8 cellular contexts compared by ENCODE assay signal in the genomic region with DNA sequence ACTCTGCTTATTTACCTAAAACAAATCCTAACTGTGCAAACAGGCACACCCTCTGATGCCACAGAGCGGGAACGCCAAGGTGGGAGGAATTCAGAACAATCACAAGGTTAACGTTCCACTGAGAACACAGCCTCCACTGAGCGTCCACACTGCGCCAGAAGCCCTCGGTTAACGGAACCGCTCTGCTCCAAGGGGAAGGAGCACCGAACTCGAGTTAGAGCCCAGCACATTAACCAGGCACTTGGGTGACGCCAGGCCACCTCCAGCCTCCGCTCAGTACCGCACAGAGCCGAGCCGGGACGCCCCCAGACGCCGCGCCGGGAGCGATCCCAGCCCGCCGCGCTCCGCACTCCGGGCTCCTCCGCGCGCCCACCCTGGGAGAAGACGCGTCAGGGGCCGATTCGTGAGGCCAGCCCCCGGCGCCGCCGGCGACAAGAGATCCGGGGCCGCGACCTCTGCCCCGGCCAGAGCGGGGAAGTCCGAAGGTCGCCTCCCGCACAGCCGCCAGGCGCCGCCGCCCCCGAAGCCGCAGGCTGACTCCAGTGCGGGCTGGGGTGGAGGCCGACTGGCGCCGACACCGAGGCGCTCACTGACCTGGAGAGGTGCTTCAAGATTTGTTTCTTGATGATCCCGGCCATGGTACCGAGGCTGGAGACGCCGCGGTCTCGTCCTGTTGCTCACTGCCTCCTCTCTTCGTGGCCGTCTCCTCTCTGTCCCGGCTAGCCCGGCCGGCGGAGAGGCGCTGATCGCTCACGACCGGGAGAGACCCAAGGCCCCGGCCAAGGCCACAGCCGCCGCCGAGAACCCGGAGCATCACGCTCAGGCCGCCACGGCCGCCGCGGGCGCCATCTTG. TPM values are rescaled to one million over a fixed set of nuclear protein-coding genes. Genes with fewer than 3 reads are reported as not detected.
DNase-seq lines count a peak whose midpoint lies in the region; ATAC-seq and TF ChIP-seq lines count a peak whose summit lies in the region.

No MANE protein-coding gene starts in this region.

- H3K36me3 ChIP-seq in right atrium auricular region (no peaks in the 10 kb centered on the region), psoas muscle (ENCODE audit: insufficient read depth in 1 of 2, low read depth in 1 of 2) (no peaks in the 10 kb centered on the region)

- DNase-seq in DMS53 (lab: John Stamatoyannopoulos, UW) (peak; percentile 82), RKO (ENCODE audit: low spot score) (peak; percentile 22), right atrium auricular region (ENCODE audit: low spot score) (no peak), psoas muscle (peak; percentile 40 to 69), middle frontal gyrus (ENCODE audit: extremely low spot score, low spot score) (no peak)

- intact Hi-C loops in psoas muscle (cut with DNase I) = loop anchor here in 1 of 2 donors (5.0 kb wide), 1 partner anchor 125 kb away; a partner anchor contains a TSS

- 0 to 1% (median 0%) methylated on average over 77 to 86 of the region's 86 CpGs for WGBS in adipose tissue, 3 donors
- 0 to 1% (median 0%) methylated on average over 67 to 86 of the region's 86 CpGs for WGBS in psoas muscle, 3 donors

- H3K4me1 ChIP-seq in right atrium auricular region (peaks cover 0 to 24% of the 10 kb centered on the region in 2 donors), psoas muscle (peaks cover 28% of the 10 kb centered on the region)

- TF ChIP-seq CTCF in right atrium auricular region (IDR thresholded peaks at IDR 0.05) (no peak), psoas muscle (IDR thresholded peaks at IDR 0.05) (no peak)

- H3K27ac ChIP-seq in adipose tissue (ENCODE audit: low read depth, low read length) (peak overlapping the region; percentile 96), right atrium auricular region (peak overlapping the region; percentile 92 to 99), psoas muscle (peak overlapping the region; percentile 98)

- H3K4me3 ChIP-seq in right atrium auricular region (peak overlapping the region; percentile 62 to 95), psoas muscle (peak overlapping the region; percentile 98)

- H3K27me3 ChIP-seq in right atrium auricular region (no peaks in the 10 kb centered on the region), psoas muscle (ENCODE audit: insufficient read depth in 3 of 3, low read length in 2 of 3) (no peaks in the 10 kb centered on the region)

- H3K9me3 ChIP-seq in right atrium auricular region (no peaks in the 10 kb centered on the region), psoas muscle (no peaks in the 10 kb centered on the region)

- ATAC-seq in GM19463 (IDR thresholded peaks at IDR 0.05; ENCODE audit: unreplicated experiment) (peak; percentile 42), HG03558 (IDR thresholded peaks at IDR 0.05; ENCODE audit: extremely low read depth, unreplicated experiment) (peak; percentile 24), psoas muscle (peak; percentile 62 to 69 (median 66))

RNA-seq across cellular contexts. Expression of a gene that starts 0.5 kb away (rescaled TPM):
- polyA plus RNA-seq in adipose tissue (10 to 100 TPM in 1 of 3 donors, 1 to 10 TPM in 2; 2.6 to 21.7 (median 9.6) TPM), psoas muscle (10 to 100 TPM in 2 of 3 donors, 1 to 10 TPM in 1; 9.3 to 36.8 (median 13.9) TPM)
- total RNA-seq in right atrium auricular region (10 to 100 TPM; 15.4 to 19.0 TPM), psoas muscle (10 to 100 TPM; 21.0 to 34.6 (median 26.9) TPM)

RNA-seq across cellular contexts. Expression of a gene that starts 58.4 kb away (rescaled TPM):
- 10 to 100 TPM in 2 of 3 donors, 1 to 10 TPM in 1; 6.1 to 21.6 (median 12.9) TPM for polyA plus RNA-seq in adipose tissue
- total RNA-seq in right atrium auricular region = 10 to 100 TPM; 12.1 to 19.4 TPM
- 10 to 100 TPM; 12.1 to 19.6 (median 17.6) TPM for total RNA-seq in psoas muscle
- polyA plus RNA-seq in psoas muscle = 10 to 100 TPM; 11.5 to 31.7 (median 12.8) TPM

Comparison
In these comparisons a context has a peak if more than half of its experiments do, and no peak if none do; other contexts are left out.
1. DNase-seq: peak in DMS53 (single experiment), RKO (single experiment) and psoas muscle (2 of 2); none in right atrium auricular region (single experiment) and middle frontal gyrus (single experiment).
2. Peak in every context shown above with its lines, with median percentiles within 50 percentile points of each other: ATAC-seq and H3K27ac ChIP-seq.